In genomic region chr1:177858222-177858894, GRCh38 we compare ENCODE assay signal across 13 cellular contexts.
DNase-seq lines count a peak whose midpoint lies in the region; ATAC-seq, FAIRE-seq and TF ChIP-seq lines count a peak whose summit lies in the region.
"Had no signal": no experiment of that assay in that cellular context is flagged by ENCODE, and none has a peak within 500 bp of the region (broad histone marks: within the 10 kb centered on the region; RNA-seq: fewer than 3 reads in every experiment).

No MANE protein-coding gene starts in this region.

- H3K4me1 ChIP-seq in kidney (ENCODE audit: control insufficient read depth in 1 of 2, insufficient read depth in 1 of 2, low read depth in 1 of 2, low read length in 2 of 2), result peaks cover 0 to 5% of the 10 kb centered on the region in 2 donors
- H3K4me1 ChIP-seq in heart left ventricle, result peaks cover 0 to 11% (median 0%) of the 10 kb centered on the region in 12 donors

- intact Hi-C loops in kidney (cut with DNase I), result no loop called here
- intact Hi-C loops in heart left ventricle (cut with DNase I), result loop anchor here in 1 of 10 donors (5.0 kb wide), 1 partner anchor 961 kb away; no protein-coding TSS in a partner anchor

- H3K4me3 ChIP-seq in fibroblast of the aortic adventitia (ENCODE audit: low read depth, low read length) (no peak overlapping the region), kidney (ENCODE audit: low read length in 2 of 2) (no peak overlapping the region), heart left ventricle (no peak overlapping the region)
- H3K4me3 ChIP-seq: suprapubic skin had no signal

- TF ChIP-seq CTCF in fibroblast of the aortic adventitia (IDR thresholded peaks at IDR 0.05; ENCODE audit: insufficient read depth, low read length) (no peak), kidney (IDR thresholded peaks at IDR 0.05; ENCODE audit: borderline replicate concordance, extremely low read depth, insufficient read depth) (no peak), heart left ventricle (IDR thresholded peaks at IDR 0.05) (no peak)

- no peaks in the 10 kb centered on the region for H3K9me3 ChIP-seq in kidney (ENCODE audit: control insufficient read depth in 1 of 2, low read length in 2 of 2)
- H3K9me3 ChIP-seq in heart left ventricle, result no peaks in the 10 kb centered on the region
- H3K9me3 ChIP-seq: suprapubic skin had no signal

- H3K36me3 ChIP-seq in kidney (ENCODE audit: control insufficient read depth in 1 of 2, insufficient read depth in 2 of 2, low read length in 2 of 2) (no peaks in the 10 kb centered on the region), heart left ventricle (no peaks in the 10 kb centered on the region)
- H3K36me3 ChIP-seq: suprapubic skin had no signal

- TF ChIP-seq POLR2A in heart left ventricle (IDR thresholded peaks at IDR 0.05), result no peak

- no peak for FAIRE-seq in kidney (lab: Jason Lieb, UNC)

- no peaks in the 10 kb centered on the region for H3K27me3 ChIP-seq in heart left ventricle
- H3K27me3 ChIP-seq: suprapubic skin had no signal

- DNase-seq in NCI-H82 (lab: John Stamatoyannopoulos, UW) (peak; percentile 49), NCI-H82 treated with DMSO at 0.1 percent for 48 hours (lab: John Stamatoyannopoulos, UW; ENCODE audit: unreplicated experiment) (no peak), NCI-H69 (lab: John Stamatoyannopoulos, UW) (peak; percentile 24), fibroblast of the aortic adventitia (ENCODE audit: low read depth) (peak; percentile 26), kidney (no peak), heart left ventricle (no peak), retina (no peak)
- DNase-seq: activated CD4-positive, alpha-beta memory T cell treated with anti-CD3 and anti-CD28 coated beads, Interleukin-2, amount 10 ng/mL, durations not matched to agents 7 days and 5 days; islet precursor cell; occipital lobe; stimulated activated CD4-positive, alpha-beta T cell treated with anti-CD3 and anti-CD28 coated beads, Interleukin-4, amount 100 ng/mL, for 4 hours had no signal

- WGBS in heart left ventricle, 4 donors, result 40 to 52% (median 48%) methylated on average over 11 of the region's 11 CpGs

- ATAC-seq in heart left ventricle, result no peak
- no peak for ATAC-seq in HG03457 (IDR thresholded peaks at IDR 0.05; ENCODE audit: unreplicated experiment)

- H3K27ac ChIP-seq in kidney (ENCODE audit: low read depth in 2 of 2, low read length in 2 of 2) (no peak overlapping the region), heart left ventricle (no peak overlapping the region)
- H3K27ac ChIP-seq: suprapubic skin had no signal

- H3K9ac ChIP-seq in kidney (ENCODE audit: low read length in 2 of 2), result no peak overlapping the region

Comparison
In these comparisons a context has a peak if more than half of its experiments do, and no peak if none do; other contexts are left out.
1. DNase-seq: peak in NCI-H82 (single experiment), NCI-H69 (single experiment) and fibroblast of the aortic adventitia (single experiment); none in NCI-H82 treated with DMSO at 0.1 percent for 48 hours (single experiment), kidney (single experiment), heart left ventricle (0 of 5) and retina (single experiment).